In genomic region chr11:565921-566509, GRCh38 we compare ENCODE assay signal across 13 cellular contexts. TPM values are rescaled to one million over a fixed set of nuclear protein-coding genes. Genes with fewer than 3 reads are reported as not detected.
DNase-seq lines count a peak whose midpoint lies in the region; ATAC-seq and TF ChIP-seq lines count a peak whose summit lies in the region.
"Had no signal": no experiment of that assay in that cellular context is flagged by ENCODE, and none has a peak within 500 bp of the region (broad histone marks: within the 10 kb centered on the region; RNA-seq: fewer than 3 reads in every experiment).

No MANE protein-coding gene starts in this region.

- peak overlapping the region; percentile 80 for H3K4me2 ChIP-seq in BLaER1

- ATAC-seq in GM18873 (IDR thresholded peaks at IDR 0.05; ENCODE audit: low FRiP score, unreplicated experiment) (no peak), GM18520 (IDR thresholded peaks at IDR 0.05; ENCODE audit: unreplicated experiment) (no peak)
- ATAC-seq: stimulated activated naive CD8-positive, alpha-beta T cell treated with anti-CD3 and anti-CD28 coated beads, Interleukin-15, amount 100 ng/mL, for 72 hours had no signal

- H3K4me1 Mint-ChIP-seq in brain, result peaks cover 29% of the 10 kb centered on the region

- H3K4me1 ChIP-seq in BLaER1 (peaks cover 78% of the 10 kb centered on the region), HEK293 (ENCODE audit: control insufficient read depth, insufficient read depth, low read length) (no peaks in the 10 kb centered on the region)
- H3K4me1 ChIP-seq: BE2C had no signal

- POLR2A ChIA-PET in HEK293 (lab: Yijun Ruan, JAX), result interaction anchor here (0.8 to 4.5 kb wide), 5 partner anchors 9 to 48 kb away, joined by 3 to 28 read pairs (median 5); partner anchors contain the start of gene PHRF1

- no peaks in the 10 kb centered on the region for H3K9me3 Mint-ChIP-seq in brain
- H3K9me3 Mint-ChIP-seq: stimulated activated naive CD8-positive, alpha-beta T cell treated with anti-CD3 and anti-CD28 coated beads, Interleukin-15, amount 100 ng/mL, for 72 hours had no signal

- no peak for DNase-seq in NCI-H2029 (lab: John Stamatoyannopoulos, UW)
- DNase-seq: activated CD4-positive, alpha-beta T cell treated with anti-CD3 and anti-CD28 coated beads for 48 hours; BE2C; dorsolateral prefrontal cortex; NCI-H524 treated with DMSO at 0.1 percent for 48 hours; stimulated activated CD4-positive, alpha-beta T cell treated with anti-CD3 and anti-CD28 coated beads, Interleukin-2, amount 100 ng/mL, for 24 hours; stimulated activated naive CD8-positive, alpha-beta T cell treated with anti-CD3 and anti-CD28 coated beads, Interleukin-15, amount 100 ng/mL, for 72 hours had no signal

- H3K27ac ChIP-seq in BLaER1, result peak overlapping the region; percentile 23; the same call in 1 of the 2 replicates
- no peak overlapping the region for H3K27ac ChIP-seq in HEK293 (ENCODE audit: extremely low read depth, low read depth, low read length)

- H3K36me3 ChIP-seq in BLaER1 (peaks cover 36% of the 10 kb centered on the region), HEK293 (ENCODE audit: control insufficient read depth in 2 of 2, insufficient read depth in 1 of 2, low read length in 2 of 2) (peaks cover 0 to 26% of the 10 kb centered on the region in 2 experiments; a peak in 1 of 3 replicates)
- H3K36me3 ChIP-seq: BE2C had no signal

- H3K27ac Mint-ChIP-seq in brain, result peak overlapping the region in 2 of 5 experiments; percentile 71 to 95
- H3K27ac Mint-ChIP-seq: activated naive CD8-positive, alpha-beta T cell; stimulated activated naive CD8-positive, alpha-beta T cell treated with anti-CD3 and anti-CD28 coated beads, Interleukin-15, amount 100 ng/mL, for 72 hours had no signal

- H3K9ac ChIP-seq in BLaER1, result peak overlapping the region; percentile 30; the same call in 1 of the 2 replicates

- peak overlapping the region in 3 of 5 experiments; percentile 86 to 90 (median 89) for H3K4me3 Mint-ChIP-seq in brain
- H3K4me3 Mint-ChIP-seq: activated naive CD8-positive, alpha-beta T cell had no signal

- peaks cover 65% of the 10 kb centered on the region for H4K20me1 ChIP-seq in BLaER1

- no peak for TF ChIP-seq CTCF in HEK293 (tag by site-specific recombination; IDR thresholded peaks at IDR 0.05)
- no peak for TF ChIP-seq CTCF in brain (conservative IDR thresholded peaks at IDR 0.05)

- H3K36me3 Mint-ChIP-seq in brain, result no peaks in the 10 kb centered on the region
- H3K36me3 Mint-ChIP-seq: activated naive CD8-positive, alpha-beta T cell had no signal

- no peaks in the 10 kb centered on the region for H3K27me3 ChIP-seq in BLaER1
- H3K27me3 ChIP-seq: BE2C, dorsolateral prefrontal cortex had no signal

- H3K27me3 Mint-ChIP-seq in brain, result no peaks in the 10 kb centered on the region
- H3K27me3 Mint-ChIP-seq: activated naive CD8-positive, alpha-beta T cell; stimulated activated naive CD8-positive, alpha-beta T cell treated with anti-CD3 and anti-CD28 coated beads, Interleukin-15, amount 100 ng/mL, for 72 hours had no signal

- CTCF ChIA-PET in HEK293 (lab: Yijun Ruan, JAX), result interaction anchor here (1.0 to 2.4 kb wide), 2 partner anchors 11 kb away, joined by 4 to 11 read pairs; no protein-coding TSS in a partner anchor

- H3K9me3 ChIP-seq in BLaER1, result no peaks in the 10 kb centered on the region
- H3K9me3 ChIP-seq in HEK293 (ENCODE audit: control insufficient read depth, insufficient read depth, low read depth, low read length), result no peaks in the 10 kb centered on the region
- H3K9me3 ChIP-seq: BE2C had no signal

- H3K4me3 ChIP-seq in BLaER1 (no peak overlapping the region; the same call in 1 of the 2 replicates), HEK293 (ENCODE audit: low read depth, low read length) (no peak overlapping the region)
- H3K4me3 ChIP-seq: dorsolateral prefrontal cortex had no signal

TF ChIP-seq in HEK293, 187 proteins besides CTCF, POLR2A, EP300 and RAD21:
- TF ChIP-seq ZNF302 (tag by site-specific recombination; IDR thresholded peaks at IDR 0.05; ENCODE audit: low read depth) (no peak), ZIC2 (tag by site-specific recombination; IDR thresholded peaks at IDR 0.05) (peak; percentile 95), OSR2 (tag by site-specific recombination; IDR thresholded peaks at IDR 0.05) (peak; percentile 48; the same call in 1 of the 2 replicates), HOXD13 (CRISPR knock-in tag; IDR thresholded peaks at IDR 0.05; ENCODE audit: borderline replicate concordance) (no peak), MYNN (tag by site-specific recombination; IDR thresholded peaks at IDR 0.05; ENCODE audit: borderline replicate concordance) (no peak), ZNF701 (tag by site-specific recombination; IDR thresholded peaks at IDR 0.05) (no peak), ZNF423 (tag by site-specific recombination; IDR thresholded peaks at IDR 0.05) (no peak), ZNF626 (tag by site-specific recombination; IDR thresholded peaks at IDR 0.05) (no peak), KLF16 (tag by site-specific recombination; IDR thresholded peaks at IDR 0.05) (no peak), ZNF335 (tag by site-specific recombination; conservative IDR thresholded peaks at IDR 0.05) (no peak), BCL11B (tag by site-specific recombination; IDR thresholded peaks at IDR 0.05; ENCODE audit: low read depth) (no peak), GLIS1 (tag by site-specific recombination; IDR thresholded peaks at IDR 0.05) (peak; percentile 72), ZNF133 (tag by site-specific recombination; IDR thresholded peaks at IDR 0.05) (no peak), GLIS2 (tag by site-specific recombination; IDR thresholded peaks at IDR 0.05) (peak; percentile 32; the same call in 1 of the 2 replicates), SCRT2 (tag by site-specific recombination; IDR thresholded peaks at IDR 0.05) (no peak), ZBTB10 (tag by site-specific recombination; IDR thresholded peaks at IDR 0.05) (no peak), ZNF16 (tag by site-specific recombination; IDR thresholded peaks at IDR 0.05; ENCODE audit: low read depth) (no peak), ZBTB8A (tag by site-specific recombination; IDR thresholded peaks at IDR 0.05) (0 out of 2 replicates have a peak, but pooled peaks have one; percentile 11), ZNF138 (tag by site-specific recombination; IDR thresholded peaks at IDR 0.05; ENCODE audit: borderline replicate concordance) (no peak)
TF ChIP-seq in HEK293: peak in this region for 5.

RNA-seq across cellular contexts. Expression of gene RASSF7, which starts 5.2 kb away (rescaled TPM):
- polyA plus RNA-seq in brain (ENCODE audit: insufficient read depth, low read depth, low replicate concordance), result 11.2 TPM

RNA-seq across cellular contexts. Expression of gene LMNTD2, which starts 5.5 kb away (rescaled TPM):
- 1.1 TPM for polyA plus RNA-seq in brain (ENCODE audit: insufficient read depth, low read depth, low replicate concordance)

RNA-seq across cellular contexts. Expression of gene PHRF1, which starts 10.3 kb away (rescaled TPM):
- polyA plus RNA-seq in brain (ENCODE audit: insufficient read depth, low read depth, low replicate concordance), result 12.6 TPM

RNA-seq across cellular contexts. Expression of gene LRRC56, which starts 28.7 kb away (rescaled TPM):
- polyA plus RNA-seq in brain (ENCODE audit: insufficient read depth, low read depth, low replicate concordance), result 5.4 TPM

RNA-seq across cellular contexts. Expression of gene HRAS, which starts 30.6 kb away (rescaled TPM):
- 127 TPM for polyA plus RNA-seq in brain (ENCODE audit: insufficient read depth, low read depth, low replicate concordance)
